8 cellular contexts compared by ENCODE assay signal in the genomic region with DNA sequence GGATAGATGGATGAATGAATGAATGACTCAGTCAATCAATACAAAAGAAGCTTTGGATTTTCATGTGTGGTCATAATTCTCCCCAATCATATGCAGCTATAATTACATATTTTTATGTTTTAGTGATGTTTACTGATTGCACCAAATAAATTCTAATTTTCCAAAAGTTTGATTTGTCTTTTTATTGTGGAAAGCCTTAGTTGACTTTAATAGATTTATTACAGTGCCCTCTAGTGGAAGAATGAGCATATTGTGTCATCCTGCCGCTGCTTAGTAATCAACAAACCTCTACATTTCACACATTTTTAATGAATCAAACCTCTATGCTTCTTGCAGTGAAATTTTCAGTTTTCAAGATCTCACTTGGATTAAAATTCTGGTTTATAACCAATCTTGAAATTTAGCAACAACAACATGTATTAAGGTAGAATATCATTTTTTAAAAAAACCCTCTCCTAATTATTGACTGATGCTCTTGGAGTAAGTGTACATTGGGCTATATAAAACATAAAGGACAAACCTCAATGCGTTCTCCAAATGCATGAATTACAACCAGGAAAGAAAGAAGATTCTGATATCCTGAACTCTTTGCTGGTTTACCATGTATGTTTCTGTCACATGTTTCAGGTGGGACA. TPM values are rescaled to one million over a fixed set of nuclear protein-coding genes. Genes with fewer than 3 reads are reported as not detected.
DNase-seq lines count a peak whose midpoint lies in the region; ATAC-seq and TF ChIP-seq lines count a peak whose summit lies in the region.

No MANE protein-coding gene starts in this region.

- in situ Hi-C loops in Panc1 (cut with HindIII; ENCODE audit: low pct_unique_long_range_greater_than_20kb, low sequenced_read_pairs), result no loop called here

- CTCF ChIA-PET in Panc1 (lab: Charles Lee), result interaction anchor here (0.5 to 0.6 kb wide), 2 partner anchors 19 to 50 kb away, joined by 3 read pairs; no protein-coding TSS in a partner anchor

- H3K36me3 ChIP-seq in Panc1 (ENCODE audit: control insufficient read depth, insufficient read depth, low read length), result no peaks in the 10 kb centered on the region
- H3K36me3 ChIP-seq in vagina, result no peaks in the 10 kb centered on the region

- TF ChIP-seq POLR2A in vagina (IDR thresholded peaks at IDR 0.05), result no peak

- intact Hi-C loops in Panc1 (cut with micrococcal nuclease; ENCODE audit: unreplicated experiment), result loop anchor here (2.0 kb wide), 2 partner anchors 19 to 45 kb away; no protein-coding TSS in a partner anchor
- intact Hi-C loops in vagina (cut with DNase I), result no loop called here

- H3K4me1 ChIP-seq in Panc1 (ENCODE audit: control insufficient read depth, insufficient read depth, low read length) (no peaks in the 10 kb centered on the region), vagina (no peaks in the 10 kb centered on the region)

- peaks cover 13% of the 10 kb centered on the region for H3K27me3 ChIP-seq in Panc1 (ENCODE audit: control insufficient read depth, insufficient read depth, low read length)
- no peaks in the 10 kb centered on the region for H3K27me3 ChIP-seq in vagina

- peak; percentile 87 for TF ChIP-seq CTCF in C4-2B (conservative IDR thresholded peaks at IDR 0.05)
- peak; percentile 58 for TF ChIP-seq CTCF in GM20000 (IDR thresholded peaks at IDR 0.05; ENCODE audit: extremely low read depth, missing control alignments)
- peak; percentile 79; the same call in 1 of the 2 replicates for TF ChIP-seq CTCF in Panc1 (IDR thresholded peaks at IDR 0.05)
- TF ChIP-seq CTCF in vagina (IDR thresholded peaks at IDR 0.05), result peak in 2 of 3 experiments; percentile 9 to 41

- H3K27ac ChIP-seq in C4-2B, result no peak overlapping the region
- no peak overlapping the region for H3K27ac ChIP-seq in Panc1 (ENCODE audit: low read length)
- no peak overlapping the region for H3K27ac ChIP-seq in vagina

- BruUV-seq in Panc1 (replicated peaks; lab: Mats Ljungman, UMichigan), result no TSS peak

- H3K4me3 ChIP-seq in Panc1 (ENCODE audit: low read depth in 2 of 2, low read length in 2 of 2), result no peak overlapping the region
- H3K4me3 ChIP-seq in vagina, result no peak overlapping the region

- DNase-seq in GM20000 (ENCODE audit: low spot score) (peak; percentile 33), Panc1 (ENCODE audit: low read depth, low spot score) (peak; percentile 15), foreskin melanocyte (peak; percentile 24), vagina (ENCODE audit: extremely low spot score in 2 of 2) (no peak)

- ATAC-seq in Panc1 (peak; percentile 80), GM19463 (IDR thresholded peaks at IDR 0.05; ENCODE audit: unreplicated experiment) (no peak), GM19467 (IDR thresholded peaks at IDR 0.05; ENCODE audit: unreplicated experiment) (no peak), GM21390 (IDR thresholded peaks at IDR 0.05; ENCODE audit: unreplicated experiment) (no peak)

- no peaks in the 10 kb centered on the region for H3K9me3 ChIP-seq in Panc1 (ENCODE audit: control insufficient read depth, insufficient read depth, low read depth, low read length)
- no peaks in the 10 kb centered on the region for H3K9me3 ChIP-seq in vagina

- POLR2A ChIA-PET in Panc1 (lab: Charles Lee), result no interaction called here

RNA-seq across cellular contexts. Expression of gene PNLIP, which starts 55.6 kb away (rescaled TPM):
- total RNA-seq in Panc1 (2021; ENCODE audit: unreplicated experiment) (1.5 TPM), vagina (not detected)
- not detected for polyA plus RNA-seq in Panc1 (2012; ENCODE audit: insufficient read length)

Comparison
In these comparisons a context has a peak if more than half of its experiments do, and no peak if none do; other contexts are left out.
1. CTCF ChIP-seq: peak in every context shown above with its lines; median percentile 87 in C4-2B; 79 in Panc1; 58 in GM20000; 25 in vagina.
2. DNase-seq: peak in GM20000 (single experiment), Panc1 (single experiment) and foreskin melanocyte (single experiment); none in vagina (0 of 2).